In genomic region chr10:25699631-25700030, GRCh38 we compare ENCODE assay signal across 30 cellular contexts.
"Had no signal": no experiment of that assay in that cellular context is flagged by ENCODE, and none has a peak within 500 bp of the region (broad histone marks: within the 10 kb centered on the region; RNA-seq: fewer than 3 reads in every experiment).

No MANE protein-coding gene starts in this region.

- H3K27ac ChIP-seq: neural progenitor cell, neutrophil, ovary, parathyroid adenoma, psoas muscle, right lobe of liver, sigmoid colon, suprapubic skin, testis, tibial artery, transverse colon, vagina had no signal

- DNase-seq: naive thymus-derived CD4-positive, alpha-beta T cell; natural killer cell; nucleus accumbens; ovary; posterior cingulate gyrus; psoas muscle; right cardiac atrium; right lobe of liver; sigmoid colon; small intestine; stimulated activated CD4-positive, alpha-beta T cell treated with anti-CD3 and anti-CD28 coated beads, Interleukin-15, amount 100 ng/mL, for 24 hours; stimulated activated CD4-positive, alpha-beta T cell treated with anti-CD3 and anti-CD28 coated beads, Interleukin-2, amount 100 ng/mL, for 24 hours; stimulated activated CD4-positive, alpha-beta T cell treated with anti-CD3 and anti-CD28 coated beads, Interleukin-2, amount 100 ng/mL, for 48 hours; stimulated activated CD4-positive, alpha-beta T cell treated with anti-CD3 and anti-CD28 coated beads, Interleukin-4, amount 100 ng/mL, for 24 hours; stimulated activated naive CD4-positive, alpha-beta T cell; stimulated activated naive CD8-positive, alpha-beta T cell treated with anti-CD3 and anti-CD28 coated beads, Interleukin-15, amount 100 ng/mL, for 72 hours; stimulated activated naive CD8-positive, alpha-beta T cell treated with anti-CD3 and anti-CD28 coated beads, Interleukin-15, Interleukin-2, amounts not matched to agents 100 U/mL and 50 U/mL, for 24 hours; substantia nigra; testis; tibial artery; transverse colon had no signal

- H3K27me3 ChIP-seq: neural progenitor cell, neutrophil, ovary, right lobe of liver, sigmoid colon, testis, transverse colon, vagina had no signal

- H3K36me3 ChIP-seq: neural progenitor cell, neutrophil, ovary, right lobe of liver, sigmoid colon, suprapubic skin, tibial artery, transverse colon, vagina had no signal

- H3K36me3 Mint-ChIP-seq: naive thymus-derived CD4-positive, alpha-beta T cell; natural killer cell; neural progenitor cell; stimulated activated memory B cell treated with anti-CD40 and anti-IgM and Interleukin-4, amounts not matched to agents 10 μg/mL and 1 μg/mL and 100 μg/mL, for 72 hours; type B pancreatic cell had no signal

- H3K4me1 Mint-ChIP-seq: nephron; stimulated activated naive CD8-positive, alpha-beta T cell treated with anti-CD3 and anti-CD28 coated beads, Interleukin-15, amount 100 ng/mL, for 72 hours had no signal

- H3K4me3 Mint-ChIP-seq: naive thymus-derived CD4-positive, alpha-beta T cell; natural killer cell; nephron; neural progenitor cell; stimulated activated memory B cell treated with anti-CD40 and anti-IgM and Interleukin-4, amounts not matched to agents 10 μg/mL and 1 μg/mL and 100 μg/mL, for 72 hours; stimulated activated naive CD8-positive, alpha-beta T cell treated with anti-CD3 and anti-CD28 coated beads, Interleukin-15, amount 100 ng/mL, for 72 hours; type B pancreatic cell had no signal

- H3K9me3 Mint-ChIP-seq: naive thymus-derived CD4-positive, alpha-beta T cell; natural killer cell; nephron; neural progenitor cell; stimulated activated memory B cell treated with anti-CD40 and anti-IgM and Interleukin-4, amounts not matched to agents 10 μg/mL and 1 μg/mL and 100 μg/mL, for 72 hours; stimulated activated naive CD8-positive, alpha-beta T cell treated with anti-CD3 and anti-CD28 coated beads, Interleukin-15, amount 100 ng/mL, for 72 hours; type B pancreatic cell had no signal

- H3K27me3 Mint-ChIP-seq: stimulated activated memory B cell treated with anti-CD40 and anti-IgM and Interleukin-4, amounts not matched to agents 10 μg/mL and 1 μg/mL and 100 μg/mL, for 72 hours; stimulated activated naive CD8-positive, alpha-beta T cell treated with anti-CD3 and anti-CD28 coated beads, Interleukin-15, amount 100 ng/mL, for 72 hours; type B pancreatic cell had no signal

- ATAC-seq: naive thymus-derived CD4-positive, alpha-beta T cell; natural killer cell; psoas muscle; right cardiac atrium; right lobe of liver; stimulated activated memory B cell treated with anti-CD40 and anti-IgM and Interleukin-4, amounts not matched to agents 10 μg/mL and 1 μg/mL and 100 μg/mL, for 72 hours; stimulated activated naive CD8-positive, alpha-beta T cell treated with anti-CD3 and anti-CD28 coated beads, Interleukin-15, amount 100 ng/mL, for 72 hours; stimulated activated naive CD8-positive, alpha-beta T cell treated with anti-CD3 and anti-CD28 coated beads, Interleukin-15, Interleukin-2, amounts not matched to agents 100 U/mL and 50 U/mL, for 24 hours had no signal

- H3K4me3 ChIP-seq: neural progenitor cell, ovary, psoas muscle, right lobe of liver, sigmoid colon, suprapubic skin, testis, tibial artery, transverse colon, vagina had no signal

- H3K4me1 ChIP-seq: parathyroid adenoma, psoas muscle, right lobe of liver, sigmoid colon, suprapubic skin, tibial artery, transverse colon, vagina had no signal

- H3K27ac Mint-ChIP-seq: naive thymus-derived CD4-positive, alpha-beta T cell; natural killer cell; nephron; progenitor cell of endocrine pancreas; stimulated activated memory B cell treated with anti-CD40 and anti-IgM and Interleukin-4, amounts not matched to agents 10 μg/mL and 1 μg/mL and 100 μg/mL, for 72 hours; stimulated activated naive CD8-positive, alpha-beta T cell treated with anti-CD3 and anti-CD28 coated beads, Interleukin-15, amount 100 ng/mL, for 72 hours; type B pancreatic cell had no signal

- H3K9me3 ChIP-seq: neutrophil, ovary, psoas muscle, right lobe of liver, sigmoid colon, suprapubic skin, testis, tibial artery, transverse colon, vagina had no signal
